In genomic region chr9:36543916-36544315, GRCh38 we compare ENCODE assay signal across 19 cellular contexts. TPM values are rescaled to one million over a fixed set of nuclear protein-coding genes. Genes with fewer than 3 reads are reported as not detected.
DNase-seq lines count a peak whose midpoint lies in the region; ATAC-seq and TF ChIP-seq lines count a peak whose summit lies in the region.
"Had no signal": no experiment of that assay in that cellular context is flagged by ENCODE, and none has a peak within 500 bp of the region (broad histone marks: within the 10 kb centered on the region; RNA-seq: fewer than 3 reads in every experiment).

No MANE protein-coding gene starts in this region.

- H3K9me3 ChIP-seq in ascending aorta (no peaks in the 10 kb centered on the region), prostate gland (no peaks in the 10 kb centered on the region), MM.1S (replicated peaks; ENCODE audit: insufficient read depth, low read length) (no peaks in the 10 kb centered on the region)

- H3K9ac ChIP-seq in MM.1S (ENCODE audit: low read length), result no peak overlapping the region

- H3K36me3 Mint-ChIP-seq in stimulated activated naive B cell treated with anti-CD40 and anti-IgM and Interleukin-4, amounts not matched to agents 10 μg/mL and 1 μg/mL and 100 μg/mL, for 72 hours, result no peaks in the 10 kb centered on the region
- H3K36me3 Mint-ChIP-seq: naive thymus-derived CD4-positive, alpha-beta T cell had no signal

- H3F3A ChIP-seq in MM.1S (ENCODE audit: insufficient read depth, low read length), result no peaks in the 10 kb centered on the region

- no peaks in the 10 kb centered on the region for H3K9me2 ChIP-seq in MM.1S (replicated peaks; ENCODE audit: insufficient read depth, low read length)

- H4K20me1 ChIP-seq in MM.1S (ENCODE audit: insufficient read depth, low read length), result no peaks in the 10 kb centered on the region

- CTCF ChIA-PET in BJ (lab: Yijun Ruan, JAX), result interaction anchor here (0.6 to 0.9 kb wide), 2 partner anchors 11 to 42 kb away, joined by 3 read pairs; no protein-coding TSS in a partner anchor

- no peaks in the 10 kb centered on the region for H3K79me2 ChIP-seq in MM.1S (ENCODE audit: low read length)

- WGBS in prostate gland, result 22% methylated on average over 7 of the region's 7 CpGs

- TF ChIP-seq CTCF in BJ (IDR thresholded peaks at IDR 0.05; ENCODE audit: insufficient read depth, low read depth, low read length) (no peak), ascending aorta (IDR thresholded peaks at IDR 0.05) (no peak), foreskin fibroblast (IDR thresholded peaks at IDR 0.05; ENCODE audit: low read depth, low read length) (no peak), prostate gland (IDR thresholded peaks at IDR 0.05) (no peak), MM.1S (IDR thresholded peaks at IDR 0.05; ENCODE audit: low read length) (no peak)

- no peaks in the 10 kb centered on the region for H3K27me3 ChIP-seq in BJ (ENCODE audit: control insufficient read depth, insufficient read depth, low read length)
- H3K27me3 ChIP-seq in ascending aorta, result no peaks in the 10 kb centered on the region
- H3K27me3 ChIP-seq in prostate gland (replicated peaks; ENCODE audit: insufficient read depth), result no peaks in the 10 kb centered on the region
- H3K27me3 ChIP-seq in MM.1S (replicated peaks; ENCODE audit: insufficient read depth, low read length), result no peaks in the 10 kb centered on the region
- H3K27me3 ChIP-seq: brain microvascular endothelial cell had no signal

- no peak overlapping the region for H2AFZ ChIP-seq in MM.1S (ENCODE audit: low read length)

- no peak overlapping the region for H3K27ac Mint-ChIP-seq in stimulated activated naive B cell treated with anti-CD40 and anti-IgM and Interleukin-4, amounts not matched to agents 10 μg/mL and 1 μg/mL and 100 μg/mL, for 72 hours
- H3K27ac Mint-ChIP-seq: effector memory CD8-positive, alpha-beta T cell; naive thymus-derived CD4-positive, alpha-beta T cell had no signal

- no peaks in the 10 kb centered on the region for H3K9me3 Mint-ChIP-seq in stimulated activated naive B cell treated with anti-CD40 and anti-IgM and Interleukin-4, amounts not matched to agents 10 μg/mL and 1 μg/mL and 100 μg/mL, for 72 hours
- H3K9me3 Mint-ChIP-seq: effector memory CD8-positive, alpha-beta T cell; naive thymus-derived CD4-positive, alpha-beta T cell had no signal

- POLR2A ChIA-PET in BJ (lab: Charles Lee), result interaction anchor here (0.6 kb wide), 2 partner anchors 17 to 174 kb away, joined by 3 to 7 read pairs; no protein-coding TSS in a partner anchor

- TF ChIP-seq POLR2A in prostate gland (IDR thresholded peaks at IDR 0.05), result no peak

- H3K36me3 ChIP-seq in BJ (ENCODE audit: control insufficient read depth, insufficient read depth, low read length) (no peaks in the 10 kb centered on the region), ascending aorta (no peaks in the 10 kb centered on the region), prostate gland (no peaks in the 10 kb centered on the region), MM.1S (replicated peaks; ENCODE audit: insufficient read depth, low read length) (no peaks in the 10 kb centered on the region)
- H3K36me3 ChIP-seq: brain microvascular endothelial cell, WERI-Rb-1 had no signal

- no peak overlapping the region for H3K4me2 ChIP-seq in MM.1S (ENCODE audit: low read depth, low read length)

- H3K4me1 ChIP-seq in ascending aorta, result peaks cover 3% of the 10 kb centered on the region in 2 donors
- H3K4me1 ChIP-seq in prostate gland (replicated peaks), result no peaks in the 10 kb centered on the region
- H3K4me1 ChIP-seq in MM.1S (ENCODE audit: low read length), result no peaks in the 10 kb centered on the region

- H3K27me3 Mint-ChIP-seq in stimulated activated naive B cell treated with anti-CD40 and anti-IgM and Interleukin-4, amounts not matched to agents 10 μg/mL and 1 μg/mL and 100 μg/mL, for 72 hours, result peaks cover 4 to 5% of the 10 kb centered on the region in 2 donors

- H3K4me3 ChIP-seq in BJ (ENCODE audit: low read depth, low read length) (no peak overlapping the region), ascending aorta (no peak overlapping the region), foreskin fibroblast (ENCODE audit: low read depth in 1 of 2, low read length in 2 of 2) (no peak overlapping the region), prostate gland (no peak overlapping the region), MM.1S (ENCODE audit: low read length) (no peak overlapping the region)
- H3K4me3 ChIP-seq: K562 had no signal

- peak; percentile 73 for DNase-seq in BJ (ENCODE audit: low read depth)
- DNase-seq in ascending aorta (ENCODE audit: low spot score in 2 of 2), result peak in 1 of 2 donors; percentile 63
- DNase-seq in foreskin fibroblast, result peak; percentile 20 to 47
- DNase-seq in prostate gland (ENCODE audit: low spot score), result peak; percentile 62
- no peak for DNase-seq in stimulated activated naive B cell treated with anti-CD40 and anti-IgM and Interleukin-4, amounts not matched to agents 10 μg/mL and 1 μg/mL and 100 μg/mL, for 72 hours
- no peak for DNase-seq in hepatic stellate cell (ENCODE audit: low spot score)
- DNase-seq in MM.1S, result no peak
- DNase-seq: activated effector memory CD4-positive, alpha-beta T cell treated with anti-CD3 and anti-CD28 coated beads, Interleukin-2, amount 50 U/mL, for 16 hours; brain microvascular endothelial cell; DMS 273 treated with DMSO at 0.1 percent for 48 hours; effector memory CD8-positive, alpha-beta T cell; naive thymus-derived CD4-positive, alpha-beta T cell; NCI-H1694; NCI-H524 treated with DMSO at 0.1 percent for 48 hours; stimulated activated CD4-positive, alpha-beta T cell treated with anti-CD3 and anti-CD28 coated beads, Interleukin-4, amount 100 ng/mL, for 24 hours; SW 1271; WERI-Rb-1 had no signal

- H3K27ac ChIP-seq in ascending aorta (peak overlapping the region; percentile 20 to 32), prostate gland (no peak overlapping the region), MM.1S (ENCODE audit: low read length) (no peak overlapping the region)
- H3K27ac ChIP-seq: brain microvascular endothelial cell, WERI-Rb-1 had no signal

- no peak overlapping the region for H3K4me3 Mint-ChIP-seq in stimulated activated naive B cell treated with anti-CD40 and anti-IgM and Interleukin-4, amounts not matched to agents 10 μg/mL and 1 μg/mL and 100 μg/mL, for 72 hours
- H3K4me3 Mint-ChIP-seq: effector memory CD8-positive, alpha-beta T cell; naive thymus-derived CD4-positive, alpha-beta T cell had no signal

- no peak for ATAC-seq in stimulated activated naive B cell treated with anti-CD40 and anti-IgM and Interleukin-4, amounts not matched to agents 10 μg/mL and 1 μg/mL and 100 μg/mL, for 72 hours (replicated peaks)
- ATAC-seq in HG02973 (IDR thresholded peaks at IDR 0.05; ENCODE audit: unreplicated experiment), result no peak
- ATAC-seq: effector memory CD8-positive, alpha-beta T cell; K562; naive thymus-derived CD4-positive, alpha-beta T cell had no signal

- intact Hi-C loops in ascending aorta (cut with DNase I), result no loop called here
- intact Hi-C loops in prostate gland (cut with DNase I), result no loop called here

- no peaks in the 10 kb centered on the region for H3K4me1 Mint-ChIP-seq in stimulated activated naive B cell treated with anti-CD40 and anti-IgM and Interleukin-4, amounts not matched to agents 10 μg/mL and 1 μg/mL and 100 μg/mL, for 72 hours

RNA-seq across cellular contexts. Expression of gene MELK, which starts 28.8 kb away (rescaled TPM):
- 14.7 and 21.2 TPM in 2 replicates for polyA plus RNA-seq in BJ (2011; rRNA removed)
- 5.0 and 7.4 TPM in 2 replicates for polyA minus RNA-seq in BJ (2011; rRNA and poly(A)+ RNA removed)
- not detected for total RNA-seq in ascending aorta
- 10 to 100 TPM in 1 of 2 donors, 1 to 10 TPM in 1; 1.1 to 21.0 TPM for total RNA-seq in prostate gland
- polyA plus RNA-seq: naive thymus-derived CD4-positive, alpha-beta T cell had no signal

Comparison
In these comparisons a context has a peak if more than half of its experiments do, and no peak if none do; other contexts are left out.
1. DNase-seq: peak in BJ (single experiment), foreskin fibroblast (2 of 2) and prostate gland (single experiment); none in stimulated activated naive B cell treated with anti-CD40 and anti-IgM and Interleukin-4, amounts not matched to agents 10 μg/mL and 1 μg/mL and 100 μg/mL, for 72 hours (single experiment), hepatic stellate cell (single experiment) and MM.1S (single experiment).
2. H3K27ac ChIP-seq: peak in ascending aorta (2 of 2); none in prostate gland (0 of 2) and MM.1S (single experiment).